Comparison of ENCODE assay signal across 26 cellular contexts in genomic region chr3:182703233-182703632, GRCh38.
DNase-seq lines count a peak whose midpoint lies in the region; ATAC-seq, FAIRE-seq and TF ChIP-seq lines count a peak whose summit lies in the region.
"Had no signal": no experiment of that assay in that cellular context is flagged by ENCODE, and none has a peak within 500 bp of the region (broad histone marks: within the 10 kb centered on the region; RNA-seq: fewer than 3 reads in every experiment).

No MANE protein-coding gene starts in this region.

- WGBS in K562 (ENCODE audit: insufficient coverage, low coverage, missing lambda C conversion rate), result 22% methylated on average over 2 of the region's 2 CpGs

- CTCF ChIA-PET in K562 (lab: Yijun Ruan, JAX; ENCODE audit: low intra/inter-chr PET ratio), result no interaction called here

- no peak overlapping the region for H3K27ac ChIP-seq in K562 (ENCODE audit: extremely low read depth, low read depth, low read length)
- H3K27ac ChIP-seq: A549; BLaER1 treated with 17β-estradiol and CSF1 and Interleukin-3, amounts not matched to agents 10 nM and 100 nM had no signal

- no peaks in the 10 kb centered on the region for H4K20me1 ChIP-seq in K562 (replicated peaks; ENCODE audit: control insufficient read depth, insufficient read depth, low read length)
- H4K20me1 ChIP-seq: BLaER1 treated with 17β-estradiol and CSF1 and Interleukin-3, amounts not matched to agents 10 nM and 100 nM had no signal

- H3K4me1 ChIP-seq in K562 (replicated peaks in 1 of 2; ENCODE audit: control insufficient read depth in 2 of 2, insufficient read depth in 2 of 2, low read length in 2 of 2), result peaks cover 5 to 6% of the 10 kb centered on the region in 2 experiments; a peak in 2 of 5 replicates
- H3K4me1 ChIP-seq: A549, BE2C had no signal

- no peak for TF ChIP-seq EP300 in K562 (IDR thresholded peaks at IDR 0.05; ENCODE audit: low read length)

- TF ChIP-seq CTCF in K562 (IDR thresholded peaks at IDR 0.05 in 2 of 3, conservative IDR thresholded peaks at IDR 0.05 in 1 of 3; ENCODE audit: insufficient read depth in 2 of 3, low read depth in 1 of 3, low read length in 3 of 3) (no peak), GM20000 (IDR thresholded peaks at IDR 0.05; ENCODE audit: extremely low read depth, missing control alignments) (no peak)

- peak; percentile 67 for DNase-seq in NCI-H146 (lab: John Stamatoyannopoulos, UW)
- peak; percentile 58 for DNase-seq in NCI-H69 (lab: John Stamatoyannopoulos, UW)
- no peak for DNase-seq in K562 (ENCODE audit: extremely low read depth in 1 of 4, low spot score in 3 of 4)
- no peak for DNase-seq in left colon
- DNase-seq in HPDE6-E6E7 (ENCODE audit: extremely low spot score), result no peak
- no peak for DNase-seq in GM20000 (ENCODE audit: low spot score)
- DNase-seq in inferior parietal cortex (ENCODE audit: extremely low spot score), result no peak
- DNase-seq in T-helper 1 cell, result no peak
- DNase-seq: 8988T; ACHN; AML-193; BE2C; CD4-positive, alpha-beta T cell; CD8-positive, alpha-beta memory T cell; DMS 273 treated with DMSO at 0.1 percent for 48 hours; DMS79; EL; GDM1; GOT3; H7; HCEC 1CT had no signal

- no peaks in the 10 kb centered on the region for H3K79me2 ChIP-seq in K562 (ENCODE audit: control insufficient read depth, insufficient read depth, low read length)

- no TSS peak for BruUV-seq in K562 (replicated peaks; lab: Mats Ljungman, UMichigan)

- H3K36me3 ChIP-seq in K562 (ENCODE audit: control insufficient read depth, insufficient read depth, low read length), result no peaks in the 10 kb centered on the region
- H3K36me3 ChIP-seq: BE2C; BLaER1 treated with 17β-estradiol and CSF1 and Interleukin-3, amounts not matched to agents 10 nM and 100 nM had no signal

- POLR2A ChIA-PET in K562 (lab: Yijun Ruan, JAX), result interaction anchor here (1.0 kb wide), 1 partner anchor 222 kb away, joined by 3 read pairs; no protein-coding TSS in a partner anchor

- H3K9me1 ChIP-seq in K562 (ENCODE audit: control insufficient read depth, insufficient read depth, low read length), result no peaks in the 10 kb centered on the region

- no peak overlapping the region; a peak in 1 of 4 replicates for H3K9ac ChIP-seq in K562 (ENCODE audit: insufficient read depth in 1 of 2, low read depth in 2 of 2, low read length in 2 of 2)
- H3K9ac ChIP-seq: BLaER1 treated with 17β-estradiol and CSF1 and Interleukin-3, amounts not matched to agents 10 nM and 100 nM had no signal

- no peak overlapping the region for H3K4me2 ChIP-seq in K562 (ENCODE audit: insufficient read depth, low read length)
- H3K4me2 ChIP-seq: A549; BLaER1 treated with 17β-estradiol and CSF1 and Interleukin-3, amounts not matched to agents 10 nM and 100 nM had no signal

- no peak for TF ChIP-seq RAD21 in K562 (CRISPR knock-in tag; conservative IDR thresholded peaks at IDR 0.05 in 1 of 2, IDR thresholded peaks at IDR 0.05 in 1 of 2)

- intact Hi-C loops in K562 (cut with micrococcal nuclease), result no loop called here
- intact Hi-C loops in left colon (cut with DNase I, micrococcal nuclease), result no loop called here

- H2AFZ ChIP-seq in K562 (ENCODE audit: low read depth, low read length), result no peak overlapping the region

- ATAC-seq in K562 (no peak), left colon (peak; percentile 69)
- ATAC-seq: A549, GM12878 had no signal

- in situ Hi-C loops in K562 (cut with MboI), result no loop called here

- no peak for FAIRE-seq in K562 (lab: Jason Lieb, UNC)
- FAIRE-seq: A549, D721Med, GM12878, GM19239 had no signal

- no peaks in the 10 kb centered on the region for H3K27me3 ChIP-seq in K562 (ENCODE audit: control insufficient read depth in 2 of 2, insufficient read depth in 2 of 2, low read length in 2 of 2)
- H3K27me3 ChIP-seq: BE2C; BLaER1 treated with 17β-estradiol and CSF1 and Interleukin-3, amounts not matched to agents 10 nM and 100 nM had no signal

- no peak for TF ChIP-seq POLR2A in K562 (conservative IDR thresholded peaks at IDR 0.05)

- no peak overlapping the region for H3K4me3 ChIP-seq in K562
- H3K4me3 ChIP-seq: A549; BLaER1 treated with 17β-estradiol and CSF1 and Interleukin-3, amounts not matched to agents 10 nM and 100 nM; GM12878 had no signal

- no peaks in the 10 kb centered on the region; the same call in 1 of the 2 replicates for H3K9me3 ChIP-seq in K562 (replicated peaks; ENCODE audit: control insufficient read depth, insufficient read depth, low read depth, low read length)
- H3K9me3 ChIP-seq: A549; BE2C; BLaER1 treated with 17β-estradiol and CSF1 and Interleukin-3, amounts not matched to agents 10 nM and 100 nM had no signal

TF ChIP-seq in K562, 482 proteins besides CTCF, POLR2A, EP300 and RAD21:
- TF ChIP-seq ZFP36 (IDR thresholded peaks at IDR 0.05; ENCODE audit: low read depth, low read length, partially characterized antibody), result peak; percentile 29
- TF ChIP-seq, protein P1, sequence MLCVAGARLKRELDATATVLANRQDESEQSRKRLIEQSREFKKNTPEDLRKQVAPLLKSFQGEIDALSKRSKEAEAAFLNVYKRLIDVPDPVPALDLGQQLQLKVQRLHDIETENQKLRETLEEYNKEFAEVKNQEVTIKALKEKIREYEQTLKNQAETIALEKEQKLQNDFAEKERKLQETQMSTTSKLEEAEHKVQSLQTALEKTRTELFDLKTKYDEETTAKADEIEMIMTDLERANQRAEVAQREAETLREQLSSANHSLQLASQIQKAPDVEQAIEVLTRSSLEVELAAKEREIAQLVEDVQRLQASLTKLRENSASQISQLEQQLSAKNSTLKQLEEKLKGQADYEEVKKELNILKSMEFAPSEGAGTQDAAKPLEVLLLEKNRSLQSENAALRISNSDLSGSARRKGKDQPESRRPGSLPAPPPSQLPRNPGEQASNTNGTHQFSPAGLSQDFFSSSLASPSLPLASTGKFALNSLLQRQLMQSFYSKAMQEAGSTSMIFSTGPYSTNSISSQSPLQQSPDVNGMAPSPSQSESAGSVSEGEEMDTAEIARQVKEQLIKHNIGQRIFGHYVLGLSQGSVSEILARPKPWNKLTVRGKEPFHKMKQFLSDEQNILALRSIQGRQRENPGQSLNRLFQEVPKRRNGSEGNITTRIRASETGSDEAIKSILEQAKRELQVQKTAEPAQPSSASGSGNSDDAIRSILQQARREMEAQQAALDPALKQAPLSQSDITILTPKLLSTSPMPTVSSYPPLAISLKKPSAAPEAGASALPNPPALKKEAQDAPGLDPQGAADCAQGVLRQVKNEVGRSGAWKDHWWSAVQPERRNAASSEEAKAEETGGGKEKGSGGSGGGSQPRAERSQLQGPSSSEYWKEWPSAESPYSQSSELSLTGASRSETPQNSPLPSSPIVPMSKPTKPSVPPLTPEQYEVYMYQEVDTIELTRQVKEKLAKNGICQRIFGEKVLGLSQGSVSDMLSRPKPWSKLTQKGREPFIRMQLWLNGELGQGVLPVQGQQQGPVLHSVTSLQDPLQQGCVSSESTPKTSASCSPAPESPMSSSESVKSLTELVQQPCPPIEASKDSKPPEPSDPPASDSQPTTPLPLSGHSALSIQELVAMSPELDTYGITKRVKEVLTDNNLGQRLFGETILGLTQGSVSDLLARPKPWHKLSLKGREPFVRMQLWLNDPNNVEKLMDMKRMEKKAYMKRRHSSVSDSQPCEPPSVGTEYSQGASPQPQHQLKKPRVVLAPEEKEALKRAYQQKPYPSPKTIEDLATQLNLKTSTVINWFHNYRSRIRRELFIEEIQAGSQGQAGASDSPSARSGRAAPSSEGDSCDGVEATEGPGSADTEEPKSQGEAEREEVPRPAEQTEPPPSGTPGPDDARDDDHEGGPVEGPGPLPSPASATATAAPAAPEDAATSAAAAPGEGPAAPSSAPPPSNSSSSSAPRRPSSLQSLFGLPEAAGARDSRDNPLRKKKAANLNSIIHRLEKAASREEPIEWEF (CRISPR knock-in tag; IDR thresholded peaks at IDR 0.05), result no peak

Comparison
In these comparisons a context has a peak if more than half of its experiments do, and no peak if none do; other contexts are left out.
1. DNase-seq: peak in NCI-H146 (single experiment) and NCI-H69 (single experiment); none in K562 (0 of 4), left colon (0 of 2), HPDE6-E6E7 (single experiment), GM20000 (single experiment), inferior parietal cortex (single experiment) and T-helper 1 cell (0 of 5).